Comparison of ENCODE assay signal across 27 cellular contexts in the genomic region with DNA sequence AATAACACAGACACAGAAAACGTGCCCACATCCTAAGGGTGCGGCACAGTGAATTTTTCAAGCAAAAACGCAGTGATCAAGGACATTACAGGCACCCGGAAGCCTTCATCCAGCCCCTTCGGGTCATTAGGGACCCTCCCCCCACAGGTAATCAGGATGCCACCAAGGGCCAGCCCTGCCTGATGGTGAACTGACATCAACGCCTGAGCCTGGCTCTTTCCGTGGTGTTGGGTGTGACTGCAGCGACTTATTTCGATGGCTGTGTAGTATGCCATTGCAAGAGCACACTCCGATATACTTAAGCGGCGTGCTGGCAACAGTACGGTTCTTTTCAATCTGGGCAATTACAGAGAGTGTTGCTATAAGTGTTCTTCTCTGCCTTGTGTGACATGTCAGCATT.
"Had no signal": no experiment of that assay in that cellular context is flagged by ENCODE, and none has a peak within 500 bp of the region (broad histone marks: within the 10 kb centered on the region; RNA-seq: fewer than 3 reads in every experiment).

No MANE protein-coding gene starts in this region.

- H3K4me2 ChIP-seq: neural progenitor cell had no signal

- H3K4me3 ChIP-seq: neural progenitor cell, pancreas, prostate gland, right lobe of liver, sigmoid colon, stomach, thoracic aorta, thyroid gland, tibial nerve, upper lobe of left lung, vagina had no signal

- H3K27me3 Mint-ChIP-seq: stimulated activated naive B cell treated with anti-CD40 and anti-IgM and Interleukin-4, amounts not matched to agents 10 μg/mL and 1 μg/mL and 100 μg/mL, for 72 hours had no signal

- H3K4me1 ChIP-seq: neural progenitor cell, pancreas, prostate gland, right lobe of liver, sigmoid colon, stomach, thyroid gland, tibial nerve, upper lobe of left lung, vagina had no signal

- H3K9ac ChIP-seq: neural progenitor cell had no signal

- DNase-seq: naive thymus-derived CD4-positive, alpha-beta T cell; natural killer cell; occipital lobe; retina; right cardiac atrium; right lobe of liver; sigmoid colon; small intestine; stimulated activated CD4-positive, alpha-beta T cell treated with anti-CD3 and anti-CD28 coated beads, Interleukin-12 subunit alpha, Interleukin-12 subunit beta, amount 100 ng/mL, for 4 hours; stimulated activated CD4-positive, alpha-beta T cell treated with anti-CD3 and anti-CD28 coated beads, Interleukin-1b, Interleukin-23, amount 100 ng/mL, for 48 hours; stimulated activated CD4-positive, alpha-beta T cell treated with anti-CD3 and anti-CD28 coated beads, Interleukin-2, amount 100 ng/mL, for 48 hours; stimulated activated CD4-positive, alpha-beta T cell treated with anti-CD3 and anti-CD28 coated beads, Interleukin-4, amount 100 ng/mL, for 24 hours; stimulated activated naive B cell treated with anti-CD40 and anti-IgM and Interleukin-4, amounts not matched to agents 10 μg/mL and 1 μg/mL and 100 μg/mL, for 72 hours; stimulated activated naive CD4-positive, alpha-beta T cell treated with Interleukin-2 at 50 U/mL for 16 hours; stomach; thyroid gland; trophoblast cell; upper lobe of left lung had no signal

- H3K27me3 ChIP-seq: neural progenitor cell, pancreas, right lobe of liver, sigmoid colon, thyroid gland, tibial nerve, upper lobe of left lung, vagina had no signal

- H3K9me3 Mint-ChIP-seq: nephron; neural progenitor cell; stimulated activated naive CD8-positive, alpha-beta T cell treated with anti-CD3 and anti-CD28 coated beads, Interleukin-15, Interleukin-2, amounts not matched to agents 100 ng/mL and 50 ng/mL, for 24 hours had no signal

- ATAC-seq: naive thymus-derived CD4-positive, alpha-beta T cell; natural killer cell; pancreas; right cardiac atrium; right lobe of liver; stimulated activated effector memory CD8-positive, alpha-beta T cell treated with anti-CD3 and anti-CD28 coated beads, Interleukin-12 subunit alpha, Interleukin-12 subunit beta, amount 100 ng/mL, for 72 hours; stimulated activated naive B cell treated with anti-CD40 and anti-IgM and Interleukin-4, amounts not matched to agents 10 μg/mL and 1 μg/mL and 100 μg/mL, for 72 hours had no signal

- H3K27ac ChIP-seq: neural progenitor cell, pancreas, prostate gland, right lobe of liver, sigmoid colon, stomach, thoracic aorta, thyroid gland, tibial nerve, upper lobe of left lung, vagina had no signal

- H3K4me1 Mint-ChIP-seq: naive thymus-derived CD4-positive, alpha-beta T cell; natural killer cell; nephron; stimulated activated effector memory CD8-positive, alpha-beta T cell treated with anti-CD3 and anti-CD28 coated beads, Interleukin-12 subunit alpha, Interleukin-12 subunit beta, amount 100 ng/mL, for 72 hours; stimulated activated naive B cell treated with anti-CD40 and anti-IgM and Interleukin-4, amounts not matched to agents 10 μg/mL and 1 μg/mL and 100 μg/mL, for 72 hours had no signal

- H3K4me3 Mint-ChIP-seq: naive thymus-derived CD4-positive, alpha-beta T cell; natural killer cell; nephron; neural progenitor cell; stimulated activated effector memory CD8-positive, alpha-beta T cell treated with anti-CD3 and anti-CD28 coated beads, Interleukin-12 subunit alpha, Interleukin-12 subunit beta, amount 100 ng/mL, for 72 hours; stimulated activated naive B cell treated with anti-CD40 and anti-IgM and Interleukin-4, amounts not matched to agents 10 μg/mL and 1 μg/mL and 100 μg/mL, for 72 hours; stimulated activated naive CD8-positive, alpha-beta T cell treated with anti-CD3 and anti-CD28 coated beads, Interleukin-15, Interleukin-2, amounts not matched to agents 100 ng/mL and 50 ng/mL, for 24 hours had no signal

- H3K27ac Mint-ChIP-seq: naive thymus-derived CD4-positive, alpha-beta T cell; natural killer cell; nephron; neural progenitor cell; stimulated activated effector memory CD8-positive, alpha-beta T cell treated with anti-CD3 and anti-CD28 coated beads, Interleukin-12 subunit alpha, Interleukin-12 subunit beta, amount 100 ng/mL, for 72 hours; stimulated activated naive B cell treated with anti-CD40 and anti-IgM and Interleukin-4, amounts not matched to agents 10 μg/mL and 1 μg/mL and 100 μg/mL, for 72 hours; stimulated activated naive CD8-positive, alpha-beta T cell treated with anti-CD3 and anti-CD28 coated beads, Interleukin-15, Interleukin-2, amounts not matched to agents 100 ng/mL and 50 ng/mL, for 24 hours had no signal

- H3K36me3 Mint-ChIP-seq: naive thymus-derived CD4-positive, alpha-beta T cell; natural killer cell; neural progenitor cell; stimulated activated effector memory CD8-positive, alpha-beta T cell treated with anti-CD3 and anti-CD28 coated beads, Interleukin-12 subunit alpha, Interleukin-12 subunit beta, amount 100 ng/mL, for 72 hours; stimulated activated naive B cell treated with anti-CD40 and anti-IgM and Interleukin-4, amounts not matched to agents 10 μg/mL and 1 μg/mL and 100 μg/mL, for 72 hours had no signal

- H3K36me3 ChIP-seq: neural progenitor cell, pancreas, prostate gland, right lobe of liver, sigmoid colon, stomach, thoracic aorta, thyroid gland, tibial nerve, upper lobe of left lung, vagina had no signal

- H2AFZ ChIP-seq: neural progenitor cell had no signal

- H3K9me3 ChIP-seq: pancreas, prostate gland, right lobe of liver, sigmoid colon, thoracic aorta, thyroid gland, upper lobe of left lung, vagina had no signal
